ENCODE assay signal across 8 cellular contexts in the genomic region with DNA sequence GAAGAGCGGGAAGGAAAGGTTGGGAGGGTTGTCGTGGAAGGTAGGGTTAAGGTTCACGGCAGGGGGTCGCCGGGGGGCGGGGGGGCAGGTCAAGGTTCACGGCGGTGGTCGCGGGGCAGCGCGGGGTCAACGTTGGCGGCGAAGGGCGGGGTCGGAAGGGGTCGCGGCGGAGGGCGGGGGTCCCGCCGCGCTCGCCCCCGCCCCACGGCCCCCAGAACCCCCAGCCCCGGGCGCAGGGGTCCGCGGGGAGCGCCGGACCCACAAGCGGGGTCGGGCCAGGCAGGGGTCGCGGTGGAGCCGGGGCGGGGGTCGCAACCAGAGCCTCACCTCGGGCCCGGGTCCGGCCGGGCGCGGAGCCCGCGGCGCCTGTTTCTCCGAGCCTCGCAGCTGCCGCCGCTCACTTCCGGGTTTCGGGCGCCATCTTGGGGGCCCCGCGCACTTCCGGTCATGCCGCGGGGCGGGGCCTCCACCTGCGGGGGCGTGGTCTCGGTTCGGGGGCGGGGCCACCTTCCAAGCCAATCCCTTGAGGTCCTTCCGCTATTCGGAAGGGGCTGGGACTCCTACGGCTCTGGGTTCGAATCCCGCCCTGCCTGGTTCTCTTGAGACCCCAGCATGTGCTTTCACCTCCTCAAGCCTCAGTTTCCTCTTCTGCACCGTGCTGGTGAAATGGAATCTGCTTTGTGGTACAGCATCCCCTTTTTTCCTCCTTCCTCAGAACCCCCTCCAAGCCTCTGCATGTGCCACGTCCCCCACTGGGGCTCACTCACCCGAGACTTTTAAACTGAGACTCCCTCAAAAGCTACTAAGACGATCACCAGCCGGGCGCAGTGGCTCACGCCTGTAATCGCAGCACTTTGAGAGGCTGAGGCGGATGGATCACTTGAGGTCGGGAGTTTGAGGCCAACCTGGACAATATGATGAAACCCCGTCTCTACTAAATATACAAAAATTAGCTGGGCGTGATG. TPM values are rescaled to one million over a fixed set of nuclear protein-coding genes. Genes with fewer than 3 reads are reported as not detected.
A peak's percentile ranks its signal among the peaks of the same experiment; 100 is the strongest.
DNase-seq lines count a peak whose midpoint lies in the region; ATAC-seq and TF ChIP-seq lines count a peak whose summit lies in the region.

A gene with protein sequence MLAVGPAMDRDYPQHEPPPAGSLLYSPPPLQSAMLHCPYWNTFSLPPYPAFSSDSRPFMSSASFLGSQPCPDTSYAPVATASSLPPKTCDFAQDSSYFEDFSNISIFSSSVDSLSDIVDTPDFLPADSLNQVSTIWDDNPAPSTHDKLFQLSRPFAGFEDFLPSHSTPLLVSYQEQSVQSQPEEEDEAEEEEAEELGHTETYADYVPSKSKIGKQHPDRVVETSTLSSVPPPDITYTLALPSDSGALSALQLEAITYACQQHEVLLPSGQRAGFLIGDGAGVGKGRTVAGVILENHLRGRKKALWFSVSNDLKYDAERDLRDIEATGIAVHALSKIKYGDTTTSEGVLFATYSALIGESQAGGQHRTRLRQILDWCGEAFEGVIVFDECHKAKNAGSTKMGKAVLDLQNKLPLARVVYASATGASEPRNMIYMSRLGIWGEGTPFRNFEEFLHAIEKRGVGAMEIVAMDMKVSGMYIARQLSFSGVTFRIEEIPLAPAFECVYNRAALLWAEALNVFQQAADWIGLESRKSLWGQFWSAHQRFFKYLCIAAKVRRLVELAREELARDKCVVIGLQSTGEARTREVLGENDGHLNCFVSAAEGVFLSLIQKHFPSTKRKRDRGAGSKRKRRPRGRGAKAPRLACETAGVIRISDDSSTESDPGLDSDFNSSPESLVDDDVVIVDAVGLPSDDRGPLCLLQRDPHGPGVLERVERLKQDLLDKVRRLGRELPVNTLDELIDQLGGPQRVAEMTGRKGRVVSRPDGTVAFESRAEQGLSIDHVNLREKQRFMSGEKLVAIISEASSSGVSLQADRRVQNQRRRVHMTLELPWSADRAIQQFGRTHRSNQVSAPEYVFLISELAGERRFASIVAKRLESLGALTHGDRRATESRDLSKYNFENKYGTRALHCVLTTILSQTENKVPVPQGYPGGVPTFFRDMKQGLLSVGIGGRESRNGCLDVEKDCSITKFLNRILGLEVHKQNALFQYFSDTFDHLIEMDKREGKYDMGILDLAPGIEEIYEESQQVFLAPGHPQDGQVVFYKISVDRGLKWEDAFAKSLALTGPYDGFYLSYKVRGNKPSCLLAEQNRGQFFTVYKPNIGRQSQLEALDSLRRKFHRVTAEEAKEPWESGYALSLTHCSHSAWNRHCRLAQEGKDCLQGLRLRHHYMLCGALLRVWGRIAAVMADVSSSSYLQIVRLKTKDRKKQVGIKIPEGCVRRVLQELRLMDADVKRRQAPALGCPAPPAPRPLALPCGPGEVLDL (N-terminal part only) (minus strand): TSS at position 424 of the 965 bp plus-strand sequence. CDS start 19,992 bp downstream, outside the sequence.

- ATAC-seq in HG03103 (IDR thresholded peaks at IDR 0.05; ENCODE audit: low read depth, unreplicated experiment) (peak; percentile 53), HG03460 (IDR thresholded peaks at IDR 0.05; ENCODE audit: unreplicated experiment) (no peak)

- H3K4me3 ChIP-seq in GM08714 (ENCODE audit: low read length), result peak within 1 kb of the TSS; percentile 97

- DNase-seq in NCI-H446 (lab: John Stamatoyannopoulos, UW) (peak; percentile 72 to 93), chondrocyte (ENCODE audit: low spot score) (peak; percentile 96), kidney tubule cell (ENCODE audit: low spot score) (peak; percentile 89)
- peak; percentile 89 to 90 for DNase-seq in activated CD4-positive, alpha-beta T cell treated with anti-CD3 and anti-CD28 coated beads for 4 hours
- peak; percentile 84 to 96 for DNase-seq in stimulated activated CD4-positive, alpha-beta T cell treated with anti-CD3 and anti-CD28 coated beads, Interleukin-1b, Interleukin-23, amount 100 ng/mL, for 1 hour (ENCODE audit: low read depth in 2 of 2)

- peak within 1 kb of the TSS; percentile 90 for H3K27ac Mint-ChIP-seq in chondrocyte (ENCODE audit: unreplicated experiment)

- no peaks in the 10 kb centered on the region for H3K9me3 Mint-ChIP-seq in chondrocyte (ENCODE audit: low read depth)

- no peak for TF ChIP-seq CTCF in chondrocyte (IDR thresholded peaks at IDR 0.05)

- peak within 1 kb of the TSS; percentile 81 for H3K4me3 Mint-ChIP-seq in chondrocyte (ENCODE audit: unreplicated experiment)

- no peaks in the 10 kb centered on the region for H3K36me3 Mint-ChIP-seq in chondrocyte (ENCODE audit: low read depth)

- H3K4me1 Mint-ChIP-seq in chondrocyte (ENCODE audit: low read depth), result peaks cover 45% of the 10 kb centered on the region

- H3K27me3 Mint-ChIP-seq in chondrocyte (ENCODE audit: low read depth), result no peaks in the 10 kb centered on the region

RNA-seq across cellular contexts. Expression of the gene that starts here (rescaled TPM):
- 25.9 to 46.0 TPM (median 45.6 TPM) in 3 replicates for total RNA-seq in chondrocyte
